9 cellular contexts compared by ENCODE assay signal in the genomic region with DNA sequence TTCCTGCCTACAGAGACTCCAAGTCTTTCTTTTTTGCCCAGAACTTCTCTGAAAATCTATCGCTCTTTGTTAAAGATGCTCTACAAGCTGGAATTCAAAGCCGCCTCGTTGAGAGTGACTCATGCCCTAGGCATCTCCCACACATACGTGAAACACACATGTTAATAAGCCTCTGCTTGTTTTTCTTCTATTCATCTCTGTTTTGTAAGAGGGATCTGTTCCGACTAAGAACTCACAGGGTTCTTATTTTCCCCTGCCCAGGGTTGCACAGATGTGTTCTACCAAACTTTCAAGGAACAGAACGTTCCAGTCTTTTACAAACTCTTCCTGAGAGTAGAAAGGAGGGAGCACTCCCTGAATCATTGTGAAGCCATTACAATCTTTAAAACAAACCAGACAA. TPM values are rescaled to one million over a fixed set of nuclear protein-coding genes. Genes with fewer than 3 reads are reported as not detected.
A peak's percentile ranks its signal among the peaks of the same experiment; 100 is the strongest.
DNase-seq lines count a peak whose midpoint lies in the region; ATAC-seq and TF ChIP-seq lines count a peak whose summit lies in the region.
"Had no signal": no experiment of that assay in that cellular context is flagged by ENCODE, and none has a peak within 500 bp of the region (broad histone marks: within the 10 kb centered on the region; RNA-seq: fewer than 3 reads in every experiment).

No MANE protein-coding gene starts in this region.

- CTCF ChIA-PET in HEK293 (lab: Yijun Ruan, JAX) = no interaction called here

- no peaks in the 10 kb centered on the region for H3K4me1 ChIP-seq in HEK293 (ENCODE audit: control insufficient read depth, insufficient read depth, low read length)
- peaks cover 2% of the 10 kb centered on the region for H3K4me1 ChIP-seq in right cardiac atrium (ENCODE audit: control insufficient read depth, insufficient read depth, low read length)
- H3K4me1 ChIP-seq: parathyroid adenoma had no signal

- POLR2A ChIA-PET in HEK293 (lab: Yijun Ruan, JAX) = interaction anchor here (0.7 kb wide), 1 partner anchor 86 kb away, joined by 3 read pairs; no protein-coding TSS in a partner anchor

- DNase-seq in astrocyte of the hippocampus (ENCODE audit: low read depth, low spot score) (peak; percentile 88), right cardiac atrium (peak in 1 of 3 donors; percentile 18), smooth muscle cell of the brain vasculature (ENCODE audit: low read depth, low spot score) (peak; percentile 54), ecto neural progenitor cell (ENCODE audit: low spot score) (no peak)
- DNase-seq in activated CD4-positive, alpha-beta T cell treated with anti-CD3 and anti-CD28 coated beads, Interleukin-2, amount 50 U/mL, for 4 hours = no peak

- H3K27ac ChIP-seq in HEK293 (ENCODE audit: extremely low read depth, low read depth, low read length) = no peak overlapping the region
- no peak overlapping the region for H3K27ac ChIP-seq in right cardiac atrium (ENCODE audit: low read length)
- H3K27ac ChIP-seq: parathyroid adenoma had no signal

- ATAC-seq in right cardiac atrium = peak; percentile 65 to 71
- ATAC-seq in GM19328 (IDR thresholded peaks at IDR 0.05; ENCODE audit: unreplicated experiment) = no peak
- no peak for ATAC-seq in GM18517 (IDR thresholded peaks at IDR 0.05; ENCODE audit: unreplicated experiment)

- intact Hi-C loops in right cardiac atrium (cut with DNase I) = no loop called here

- TF ChIP-seq CTCF in HEK293 (tag by site-specific recombination; IDR thresholded peaks at IDR 0.05) = no peak

- no peaks in the 10 kb centered on the region for H3K36me3 ChIP-seq in HEK293 (ENCODE audit: control insufficient read depth in 2 of 2, insufficient read depth in 1 of 2, low read length in 2 of 2)

- no peaks in the 10 kb centered on the region for H3K9me3 ChIP-seq in HEK293 (ENCODE audit: control insufficient read depth, insufficient read depth, low read depth, low read length)
- no peaks in the 10 kb centered on the region for H3K9me3 ChIP-seq in right cardiac atrium (ENCODE audit: control insufficient read depth, low read length)

- no peaks in the 10 kb centered on the region for H3K27me3 ChIP-seq in right cardiac atrium (ENCODE audit: control insufficient read depth, insufficient read depth)

- H3K4me3 ChIP-seq in HEK293 (ENCODE audit: low read depth, low read length) = no peak overlapping the region
- no peak overlapping the region for H3K4me3 ChIP-seq in right cardiac atrium (ENCODE audit: low read length)

- WGBS in right cardiac atrium = 40% methylated on average over 6 of the region's 6 CpGs

TF ChIP-seq in HEK293, 187 proteins besides CTCF, POLR2A, EP300 and RAD21:
- TF ChIP-seq SCRT1 (tag by site-specific recombination; IDR thresholded peaks at IDR 0.05; ENCODE audit: borderline replicate concordance) (no peak), ZNF433 (tag by site-specific recombination; IDR thresholded peaks at IDR 0.05; ENCODE audit: low read depth) (no peak), ZNF366 (tag by site-specific recombination; conservative IDR thresholded peaks at IDR 0.05) (peak; percentile 48; the same call in 1 of the 2 replicates), ZNF341 (tag by site-specific recombination; IDR thresholded peaks at IDR 0.05; ENCODE audit: low read depth) (no peak), SCRT2 (tag by site-specific recombination; IDR thresholded peaks at IDR 0.05) (no peak), KLF10 (tag by site-specific recombination; IDR thresholded peaks at IDR 0.05) (no peak), ZNF311 (tag by site-specific recombination; IDR thresholded peaks at IDR 0.05; ENCODE audit: borderline replicate concordance) (no peak), ZFHX2 (tag by site-specific recombination; conservative IDR thresholded peaks at IDR 0.05) (0 out of 2 replicates have a peak, but pooled peaks have one; percentile 12), ZNF426 (tag by site-specific recombination; IDR thresholded peaks at IDR 0.05) (no peak), ZNF221 (tag by site-specific recombination; IDR thresholded peaks at IDR 0.05; ENCODE audit: borderline replicate concordance) (no peak), ZNF350 (tag by site-specific recombination; IDR thresholded peaks at IDR 0.05) (no peak), ZBTB17 (tag by site-specific recombination; IDR thresholded peaks at IDR 0.05) (0 out of 2 replicates have a peak, but pooled peaks have one; percentile 10), GFI1B (tag by site-specific recombination; IDR thresholded peaks at IDR 0.05) (no peak), KLF7 (tag by site-specific recombination; IDR thresholded peaks at IDR 0.05; ENCODE audit: borderline replicate concordance) (no peak), ZNF76 (tag by site-specific recombination; IDR thresholded peaks at IDR 0.05; ENCODE audit: borderline replicate concordance, low read depth) (no peak), BCL11B (tag by site-specific recombination; IDR thresholded peaks at IDR 0.05; ENCODE audit: low read depth) (no peak), HOXA7 (CRISPR knock-in tag; IDR thresholded peaks at IDR 0.05; ENCODE audit: borderline replicate concordance) (no peak), ZNF175 (tag by site-specific recombination; IDR thresholded peaks at IDR 0.05) (no peak), GLI2 (tag by site-specific recombination; IDR thresholded peaks at IDR 0.05; ENCODE audit: borderline replicate concordance, low read depth) (no peak), ZNF223 (tag by site-specific recombination; IDR thresholded peaks at IDR 0.05) (no peak)
- TF ChIP-seq, protein P1, sequence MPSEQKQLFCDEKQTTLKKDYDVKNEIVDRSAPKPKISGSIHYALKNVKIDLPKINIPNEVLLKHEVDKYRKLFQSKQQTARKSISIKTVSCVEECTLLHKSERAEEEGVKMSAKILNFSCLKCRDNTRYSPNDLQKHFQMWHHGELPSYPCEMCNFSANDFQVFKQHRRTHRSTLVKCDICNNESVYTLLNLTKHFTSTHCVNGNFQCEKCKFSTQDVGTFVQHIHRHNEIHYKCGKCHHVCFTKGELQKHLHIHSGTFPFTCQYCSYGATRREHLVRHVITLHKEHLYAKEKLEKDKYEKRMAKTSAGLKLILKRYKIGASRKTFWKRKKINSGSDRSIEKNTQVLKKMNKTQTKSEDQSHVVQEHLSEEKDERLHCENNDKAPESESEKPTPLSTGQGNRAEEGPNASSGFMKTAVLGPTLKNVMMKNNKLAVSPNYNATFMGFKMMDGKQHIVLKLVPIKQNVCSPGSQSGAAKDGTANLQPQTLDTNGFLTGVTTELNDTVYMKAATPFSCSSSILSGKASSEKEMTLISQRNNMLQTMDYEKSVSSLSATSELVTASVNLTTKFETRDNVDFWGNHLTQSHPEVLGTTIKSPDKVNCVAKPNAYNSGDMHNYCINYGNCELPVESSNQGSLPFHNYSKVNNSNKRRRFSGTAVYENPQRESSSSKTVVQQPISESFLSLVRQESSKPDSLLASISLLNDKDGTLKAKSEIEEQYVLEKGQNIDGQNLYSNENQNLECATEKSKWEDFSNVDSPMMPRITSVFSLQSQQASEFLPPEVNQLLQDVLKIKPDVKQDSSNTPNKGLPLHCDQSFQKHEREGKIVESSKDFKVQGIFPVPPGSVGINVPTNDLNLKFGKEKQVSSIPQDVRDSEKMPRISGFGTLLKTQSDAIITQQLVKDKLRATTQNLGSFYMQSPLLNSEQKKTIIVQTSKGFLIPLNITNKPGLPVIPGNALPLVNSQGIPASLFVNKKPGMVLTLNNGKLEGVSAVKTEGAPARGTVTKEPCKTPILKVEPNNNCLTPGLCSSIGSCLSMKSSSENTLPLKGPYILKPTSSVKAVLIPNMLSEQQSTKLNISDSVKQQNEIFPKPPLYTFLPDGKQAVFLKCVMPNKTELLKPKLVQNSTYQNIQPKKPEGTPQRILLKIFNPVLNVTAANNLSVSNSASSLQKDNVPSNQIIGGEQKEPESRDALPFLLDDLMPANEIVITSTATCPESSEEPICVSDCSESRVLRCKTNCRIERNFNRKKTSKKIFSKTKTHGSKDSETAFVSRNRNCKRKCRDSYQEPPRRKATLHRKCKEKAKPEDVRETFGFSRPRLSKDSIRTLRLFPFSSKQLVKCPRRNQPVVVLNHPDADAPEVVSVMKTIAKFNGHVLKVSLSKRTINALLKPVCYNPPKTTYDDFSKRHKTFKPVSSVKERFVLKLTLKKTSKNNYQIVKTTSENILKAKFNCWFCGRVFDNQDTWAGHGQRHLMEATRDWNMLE (tag by site-specific recombination; conservative IDR thresholded peaks at IDR 0.05; ENCODE audit: low read depth) = no peak
- TF ChIP-seq, protein P2, sequence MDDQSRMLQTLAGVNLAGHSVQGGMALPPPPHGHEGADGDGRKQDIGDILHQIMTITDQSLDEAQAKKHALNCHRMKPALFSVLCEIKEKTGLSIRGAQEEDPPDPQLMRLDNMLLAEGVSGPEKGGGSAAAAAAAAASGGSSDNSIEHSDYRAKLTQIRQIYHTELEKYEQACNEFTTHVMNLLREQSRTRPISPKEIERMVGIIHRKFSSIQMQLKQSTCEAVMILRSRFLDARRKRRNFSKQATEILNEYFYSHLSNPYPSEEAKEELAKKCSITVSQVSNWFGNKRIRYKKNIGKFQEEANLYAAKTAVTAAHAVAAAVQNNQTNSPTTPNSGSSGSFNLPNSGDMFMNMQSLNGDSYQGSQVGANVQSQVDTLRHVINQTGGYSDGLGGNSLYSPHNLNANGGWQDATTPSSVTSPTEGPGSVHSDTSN (CRISPR knock-in tag; IDR thresholded peaks at IDR 0.05) = no peak
- TF ChIP-seq, protein P3, sequence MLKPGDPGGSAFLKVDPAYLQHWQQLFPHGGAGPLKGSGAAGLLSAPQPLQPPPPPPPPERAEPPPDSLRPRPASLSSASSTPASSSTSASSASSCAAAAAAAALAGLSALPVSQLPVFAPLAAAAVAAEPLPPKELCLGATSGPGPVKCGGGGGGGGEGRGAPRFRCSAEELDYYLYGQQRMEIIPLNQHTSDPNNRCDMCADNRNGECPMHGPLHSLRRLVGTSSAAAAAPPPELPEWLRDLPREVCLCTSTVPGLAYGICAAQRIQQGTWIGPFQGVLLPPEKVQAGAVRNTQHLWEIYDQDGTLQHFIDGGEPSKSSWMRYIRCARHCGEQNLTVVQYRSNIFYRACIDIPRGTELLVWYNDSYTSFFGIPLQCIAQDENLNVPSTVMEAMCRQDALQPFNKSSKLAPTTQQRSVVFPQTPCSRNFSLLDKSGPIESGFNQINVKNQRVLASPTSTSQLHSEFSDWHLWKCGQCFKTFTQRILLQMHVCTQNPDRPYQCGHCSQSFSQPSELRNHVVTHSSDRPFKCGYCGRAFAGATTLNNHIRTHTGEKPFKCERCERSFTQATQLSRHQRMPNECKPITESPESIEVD (tag by site-specific recombination; IDR thresholded peaks at IDR 0.05) = no peak
- TF ChIP-seq, protein P4, sequence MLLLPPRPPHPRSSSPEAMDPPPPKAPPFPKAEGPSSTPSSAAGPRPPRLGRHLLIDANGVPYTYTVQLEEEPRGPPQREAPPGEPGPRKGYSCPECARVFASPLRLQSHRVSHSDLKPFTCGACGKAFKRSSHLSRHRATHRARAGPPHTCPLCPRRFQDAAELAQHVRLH (tag by site-specific recombination; IDR thresholded peaks at IDR 0.05) = no peak

RNA-seq across cellular contexts. Expression of a gene that starts 55.5 kb away (rescaled TPM):
- total RNA-seq in right cardiac atrium = 100 to 1,000 TPM in 2 of 4 donors, 10 to 100 TPM in 2; 92.0 to 116 (median 99.2) TPM
- 60.0 TPM for polyA plus RNA-seq in right cardiac atrium

Comparison
In these comparisons a context has a peak if more than half of its experiments do, and no peak if none do; other contexts are left out.
1. DNase-seq: peak in astrocyte of the hippocampus (single experiment) and smooth muscle cell of the brain vasculature (single experiment); none in activated CD4-positive, alpha-beta T cell treated with anti-CD3 and anti-CD28 coated beads, Interleukin-2, amount 50 U/mL, for 4 hours (0 of 2) and ecto neural progenitor cell (single experiment).
2. ATAC-seq: peak in right cardiac atrium (2 of 2); none in GM19328 (single experiment) and GM18517 (single experiment).